ENCODE assay signal across 8 cellular contexts in the genomic region with DNA sequence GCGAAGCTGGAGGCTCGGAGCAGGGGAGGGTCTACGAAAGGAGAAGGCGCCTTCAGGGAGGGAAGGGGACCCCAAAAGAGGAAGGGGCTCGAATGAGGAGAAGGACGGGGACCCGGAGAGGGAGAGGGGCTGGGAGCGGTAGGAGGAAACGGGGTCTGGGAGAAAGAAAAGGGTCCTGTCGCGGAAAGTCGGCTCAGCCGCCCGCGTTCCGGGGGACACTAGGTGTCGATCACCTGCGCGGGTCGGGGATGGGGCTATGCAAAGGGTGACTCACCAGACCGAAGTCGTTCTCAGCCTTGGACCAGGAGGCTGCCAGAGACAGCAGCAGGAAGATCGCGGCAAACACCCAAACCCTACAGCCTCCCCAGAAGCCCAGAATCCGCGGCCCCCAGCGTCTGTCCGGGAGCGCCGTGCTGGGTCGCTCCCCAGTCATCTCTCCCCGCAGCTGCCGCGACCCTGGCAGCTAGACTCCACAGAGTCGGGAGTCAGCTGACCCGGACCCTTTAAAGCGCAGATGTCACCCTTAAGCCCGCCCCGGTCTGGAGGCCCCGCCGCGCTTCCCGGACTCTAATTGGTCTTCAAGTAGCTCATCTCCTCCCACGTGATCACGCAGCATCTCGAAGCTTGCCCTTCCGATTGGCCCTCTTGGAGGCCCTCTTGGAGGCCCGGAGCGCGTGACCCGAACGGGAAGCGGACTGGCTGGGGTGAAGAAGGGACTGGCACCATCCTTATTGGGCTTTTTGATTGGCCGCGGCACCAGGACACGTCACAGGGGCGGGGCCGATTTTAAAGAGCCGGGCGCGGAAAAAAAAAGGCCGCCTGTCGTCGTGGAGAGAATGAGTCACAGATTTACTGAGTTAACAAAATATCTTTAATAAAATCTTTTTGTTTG. TPM values are rescaled to one million over a fixed set of nuclear protein-coding genes. Genes with fewer than 3 reads are reported as not detected.
A peak's percentile ranks its signal among the peaks of the same experiment; 100 is the strongest.
DNase-seq lines count a peak whose midpoint lies in the region; ATAC-seq and TF ChIP-seq lines count a peak whose summit lies in the region.

TSS of gene NEU1 (minus strand) at position 478 of the 892 bp plus-strand sequence. CDS start at position 433, 45 bp downstream.

- DNase-seq in NCI-H2196 treated with DMSO at 0.1 percent for 48 hours (lab: John Stamatoyannopoulos, UW; ENCODE audit: unreplicated experiment) (peak; percentile 99), breast epithelium (ENCODE audit: low spot score in 2 of 2) (peak; percentile 99 to 100)

- intact Hi-C loops in breast epithelium (cut with DNase I; ENCODE audit: low total_unique reads) = no loop called here

- peak within 1 kb of the TSS; percentile 72 for H3K27ac ChIP-seq in ACC112 (ENCODE audit: low read depth, low read length)
- peak within 1 kb of the TSS; percentile 63 for H3K27ac ChIP-seq in VCaP
- H3K27ac ChIP-seq in breast epithelium = peak within 1 kb of the TSS; percentile 94 to 96
- H3K27ac ChIP-seq in iPS-18a (ENCODE audit: low read length) = peak within 1 kb of the TSS; percentile 26

- H2AFZ ChIP-seq in ACC112 (ENCODE audit: low read length, unreplicated experiment) = peak within 1 kb of the TSS; percentile 88

- peaks cover 7% of the 10 kb centered on the region for H3K79me2 ChIP-seq in ACC112 (ENCODE audit: control insufficient read depth, insufficient read depth, low read length, unreplicated experiment)

- no peaks in the 10 kb centered on the region for H3K27me3 ChIP-seq in ACC112 (ENCODE audit: insufficient read depth, low read length)
- H3K27me3 ChIP-seq in breast epithelium = no peaks in the 10 kb centered on the region
- peaks cover 5% of the 10 kb centered on the region for H3K27me3 ChIP-seq in iPS-18a (ENCODE audit: control insufficient read depth, insufficient read depth, low read length)
- no peaks in the 10 kb centered on the region for H3K27me3 ChIP-seq in skeletal muscle satellite cell (ENCODE audit: control insufficient read depth, insufficient read depth, low read length)

- H3K4me1 ChIP-seq in ACC112 (ENCODE audit: control insufficient read depth, insufficient read depth, low read length, unreplicated experiment) = peaks cover 6% of the 10 kb centered on the region
- peaks cover 5 to 6% of the 10 kb centered on the region in 2 donors for H3K4me1 ChIP-seq in breast epithelium
- peaks cover 3% of the 10 kb centered on the region for H3K4me1 ChIP-seq in iPS-18a (ENCODE audit: control insufficient read depth, low read depth, low read length)
- H3K4me1 ChIP-seq in skeletal muscle satellite cell (ENCODE audit: control insufficient read depth, insufficient read depth, low read length) = peaks cover 18% of the 10 kb centered on the region

- H3K9ac ChIP-seq in iPS-18a (ENCODE audit: low read length) (peak within 1 kb of the TSS; percentile 71), skeletal muscle satellite cell (ENCODE audit: low read depth, low read length) (peak within 1 kb of the TSS; percentile 78)

- H3K36me3 ChIP-seq in ACC112 (ENCODE audit: insufficient read depth, low read length) (peaks cover 4% of the 10 kb centered on the region; the same call in 1 of the 2 replicates), breast epithelium (no peaks in the 10 kb centered on the region), iPS-18a (ENCODE audit: control insufficient read depth, low read depth, low read length) (peaks cover 9% of the 10 kb centered on the region), skeletal muscle satellite cell (ENCODE audit: insufficient read depth, low read length) (peaks cover 13% of the 10 kb centered on the region)

- H3K4me3 ChIP-seq in ACC112 (ENCODE audit: low read depth, low read length) (peak within 1 kb of the TSS; percentile 86), breast epithelium (peak within 1 kb of the TSS; percentile 72 to 99 (median 82)), iPS-18a (ENCODE audit: low read length) (peak within 1 kb of the TSS; percentile 80), skeletal muscle satellite cell (ENCODE audit: low read length) (peak within 1 kb of the TSS; percentile 79)

- peak; percentile 96 for TF ChIP-seq POLR2A in breast epithelium (IDR thresholded peaks at IDR 0.05)

- H3K4me2 ChIP-seq in skeletal muscle satellite cell (ENCODE audit: low read length) = peak within 1 kb of the TSS; percentile 97

- TF ChIP-seq CTCF in VCaP (conservative IDR thresholded peaks at IDR 0.05) = no peak
- no peak for TF ChIP-seq CTCF in breast epithelium (IDR thresholded peaks at IDR 0.05)

- H3K9me3 ChIP-seq in breast epithelium (no peaks in the 10 kb centered on the region), iPS-18a (ENCODE audit: control insufficient read depth, low read depth, low read length) (no peaks in the 10 kb centered on the region), skeletal muscle satellite cell (replicated peaks; ENCODE audit: low read length) (no peaks in the 10 kb centered on the region)

- peak; percentile 87 for ATAC-seq in GM18870 (IDR thresholded peaks at IDR 0.05; ENCODE audit: unreplicated experiment)
- ATAC-seq in HG03135 (IDR thresholded peaks at IDR 0.05; ENCODE audit: unreplicated experiment) = peak; percentile 89

RNA-seq across cellular contexts. Expression of gene NEU1, which starts in this region (rescaled TPM):
- total RNA-seq in breast epithelium = 10 to 100 TPM; 44.6 to 57.3 (median 48.9) TPM
- 37.8 and 58.8 TPM in 2 replicates for total RNA-seq in skeletal muscle satellite cell (2012; rRNA removed)

Comparison
In these comparisons a context has a peak if more than half of its experiments do, and no peak if none do; other contexts are left out.
1. Peak in every context shown above with its lines: DNase-seq, ATAC-seq, H3K4me3 ChIP-seq and H3K27ac ChIP-seq.
2. H3K27ac ChIP-seq: peak in every context shown above with its lines; median percentile 95 in breast epithelium; 72 in ACC112; 63 in VCaP; 26 in iPS-18a.